Comparison of ENCODE assay signal across 1 cellular context in the genomic region with DNA sequence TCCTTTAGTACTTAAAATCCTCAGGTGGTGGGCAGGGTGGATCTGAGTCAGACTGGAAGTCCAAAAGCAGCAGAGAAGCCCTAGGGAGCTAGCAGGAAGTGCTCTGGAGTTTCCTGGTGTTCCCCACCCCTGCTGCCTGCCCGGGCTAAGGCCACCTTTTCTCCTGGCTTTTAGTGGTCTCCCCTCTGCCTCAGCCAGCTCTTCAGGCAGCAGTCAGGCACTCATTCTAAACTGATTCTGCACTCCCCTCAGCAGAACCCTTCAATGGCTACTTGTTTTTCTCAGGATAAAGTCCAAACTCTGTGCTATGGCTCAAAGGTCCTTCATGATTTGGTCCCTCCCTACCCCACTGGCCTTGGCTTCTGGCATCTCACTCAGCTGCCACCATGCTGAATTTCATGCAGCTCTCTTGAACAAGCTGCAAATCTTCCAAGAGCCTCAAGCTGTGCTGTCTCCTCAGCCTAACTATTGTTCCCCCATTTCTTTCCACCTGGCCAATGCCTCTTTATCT.
TF ChIP-seq lines count a peak whose summit lies in the region.

No MANE protein-coding gene starts in this region.

TF ChIP-seq in H1, 55 proteins besides CTCF, POLR2A, EP300 and RAD21:
- no peak for TF ChIP-seq KDM1A (IDR thresholded peaks at IDR 0.05; ENCODE audit: borderline replicate concordance, low read length)
- no peak for TF ChIP-seq NRF1 (IDR thresholded peaks at IDR 0.05; ENCODE audit: low read depth, low read length)
- no peak for TF ChIP-seq CHD1 (IDR thresholded peaks at IDR 0.05; ENCODE audit: low read depth, low read length)
- no peak for TF ChIP-seq CREB1 (IDR thresholded peaks at IDR 0.05)
- no peak for TF ChIP-seq TAF7 (optimal IDR thresholded peaks at IDR 0.05; ENCODE audit: borderline replicate concordance, low read depth, low read length)
- TF ChIP-seq SIN3A (conservative IDR thresholded peaks at IDR 0.05 in 1 of 2, IDR thresholded peaks at IDR 0.05 in 1 of 2; ENCODE audit: low read depth in 1 of 2, low read length in 2 of 2), result no peak
- TF ChIP-seq, protein P1, sequence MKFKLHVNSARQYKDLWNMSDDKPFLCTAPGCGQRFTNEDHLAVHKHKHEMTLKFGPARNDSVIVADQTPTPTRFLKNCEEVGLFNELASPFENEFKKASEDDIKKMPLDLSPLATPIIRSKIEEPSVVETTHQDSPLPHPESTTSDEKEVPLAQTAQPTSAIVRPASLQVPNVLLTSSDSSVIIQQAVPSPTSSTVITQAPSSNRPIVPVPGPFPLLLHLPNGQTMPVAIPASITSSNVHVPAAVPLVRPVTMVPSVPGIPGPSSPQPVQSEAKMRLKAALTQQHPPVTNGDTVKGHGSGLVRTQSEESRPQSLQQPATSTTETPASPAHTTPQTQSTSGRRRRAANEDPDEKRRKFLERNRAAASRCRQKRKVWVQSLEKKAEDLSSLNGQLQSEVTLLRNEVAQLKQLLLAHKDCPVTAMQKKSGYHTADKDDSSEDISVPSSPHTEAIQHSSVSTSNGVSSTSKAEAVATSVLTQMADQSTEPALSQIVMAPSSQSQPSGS (IDR thresholded peaks at IDR 0.05; ENCODE audit: low read length), result no peak
- no peak for TF ChIP-seq TAF1 (IDR thresholded peaks at IDR 0.05; ENCODE audit: low read depth, low read length)
- no peak for TF ChIP-seq PHF8 (conservative IDR thresholded peaks at IDR 0.05; ENCODE audit: low read depth, low read length)
- no peak for TF ChIP-seq FOSL1 (IDR thresholded peaks at IDR 0.05; ENCODE audit: insufficient read depth, low read depth, low read length)
- no peak for TF ChIP-seq POLR2AphosphoS5 (IDR thresholded peaks at IDR 0.05; ENCODE audit: low read depth, low read length)
- TF ChIP-seq, protein P2, sequence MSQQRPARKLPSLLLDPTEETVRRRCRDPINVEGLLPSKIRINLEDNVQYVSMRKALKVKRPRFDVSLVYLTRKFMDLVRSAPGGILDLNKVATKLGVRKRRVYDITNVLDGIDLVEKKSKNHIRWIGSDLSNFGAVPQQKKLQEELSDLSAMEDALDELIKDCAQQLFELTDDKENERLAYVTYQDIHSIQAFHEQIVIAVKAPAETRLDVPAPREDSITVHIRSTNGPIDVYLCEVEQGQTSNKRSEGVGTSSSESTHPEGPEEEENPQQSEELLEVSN (IDR thresholded peaks at IDR 0.05), result no peak
- no peak for TF ChIP-seq SRF (IDR thresholded peaks at IDR 0.05; ENCODE audit: low read depth, low read length)
- no peak for TF ChIP-seq SIX5 (IDR thresholded peaks at IDR 0.05; ENCODE audit: low read depth, low read length)
- no peak for TF ChIP-seq GABPA (IDR thresholded peaks at IDR 0.05; ENCODE audit: borderline replicate concordance, insufficient read depth, low read length)
- TF ChIP-seq JUND (IDR thresholded peaks at IDR 0.05; ENCODE audit: low read length), result no peak
- no peak for TF ChIP-seq BRCA1 (IDR thresholded peaks at IDR 0.05; ENCODE audit: low read depth, low read length)
- no peak for TF ChIP-seq CTBP2 (IDR thresholded peaks at IDR 0.05; ENCODE audit: borderline replicate concordance, insufficient read depth, insufficient read length, low read length)
- no peak for TF ChIP-seq SP2 (IDR thresholded peaks at IDR 0.05; ENCODE audit: low read length)
